In the genomic region with DNA sequence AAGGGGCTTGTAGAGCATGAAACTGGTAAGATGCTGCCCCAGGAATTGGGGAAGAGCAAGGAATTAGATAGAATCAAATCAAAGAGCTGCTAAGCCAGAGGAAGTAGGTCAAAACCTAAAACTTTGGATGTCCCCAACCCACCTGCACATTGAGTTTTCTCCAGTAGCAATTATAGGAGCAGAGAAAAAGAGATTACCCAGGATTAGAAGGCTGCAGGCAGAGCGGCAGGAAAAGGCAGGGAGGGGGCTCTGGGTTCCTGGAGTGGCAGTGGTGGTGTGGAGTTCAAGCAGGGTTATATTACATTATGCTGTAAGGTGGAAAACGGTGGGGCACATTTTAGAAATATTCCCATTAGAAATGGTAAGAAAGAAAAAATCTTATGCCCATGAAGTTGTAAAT, we compare ENCODE assay signal across 24 cellular contexts.
"Had no signal": no experiment of that assay in that cellular context is flagged by ENCODE, and none has a peak within 500 bp of the region (broad histone marks: within the 10 kb centered on the region; RNA-seq: fewer than 3 reads in every experiment).

No MANE protein-coding gene starts in this region.

- H3K27me3 ChIP-seq: neutrophil, right lobe of liver, spleen, stomach had no signal

- H3K27ac Mint-ChIP-seq: endodermal cell; stimulated activated memory B cell treated with anti-CD40 and anti-IgM and Interleukin-4, amounts not matched to agents 10 μg/mL and 1 μg/mL and 100 μg/mL, for 72 hours had no signal

- H3K27me3 Mint-ChIP-seq: naive B cell; stimulated activated memory B cell treated with anti-CD40 and anti-IgM and Interleukin-4, amounts not matched to agents 10 μg/mL and 1 μg/mL and 100 μg/mL, for 72 hours had no signal

- H3K27ac ChIP-seq: foreskin keratinocyte, neutrophil, psoas muscle, right lobe of liver, spleen, stomach had no signal

- H3K36me3 Mint-ChIP-seq: naive B cell; stimulated activated memory B cell treated with anti-CD40 and anti-IgM and Interleukin-4, amounts not matched to agents 10 μg/mL and 1 μg/mL and 100 μg/mL, for 72 hours had no signal

- DNase-seq: dermis blood vessel endothelial cell; effector CD4-positive, alpha-beta T cell; endodermal cell; erythroblast; foreskin keratinocyte; head of caudate nucleus; hippocampal formation; left colon; left ventricle myocardium superior; mesenchymal stem cell; naive B cell; psoas muscle; retina; right lobe of liver; stimulated activated CD4-positive, alpha-beta T cell treated with anti-CD3 and anti-CD28 coated beads, Interleukin-15, amount 100 ng/mL, for 24 hours; stimulated activated CD4-positive, alpha-beta T cell treated with anti-CD3 and anti-CD28 coated beads, Interleukin-1b, Interleukin-23, amount 100 ng/mL, for 48 hours; stimulated activated CD4-positive, alpha-beta T cell treated with anti-CD3 and anti-CD28 coated beads, Interleukin-4, amount 100 ng/mL, for 24 hours; stomach; substantia nigra; trophoblast cell had no signal

- H3K9me3 Mint-ChIP-seq: endodermal cell; naive B cell; nephron; stimulated activated memory B cell treated with anti-CD40 and anti-IgM and Interleukin-4, amounts not matched to agents 10 μg/mL and 1 μg/mL and 100 μg/mL, for 72 hours had no signal

- H3K4me3 Mint-ChIP-seq: endodermal cell; nephron; stimulated activated memory B cell treated with anti-CD40 and anti-IgM and Interleukin-4, amounts not matched to agents 10 μg/mL and 1 μg/mL and 100 μg/mL, for 72 hours had no signal

- ATAC-seq: left colon; left ventricle myocardium superior; psoas muscle; right lobe of liver; stimulated activated memory B cell treated with anti-CD40 and anti-IgM and Interleukin-4, amounts not matched to agents 10 μg/mL and 1 μg/mL and 100 μg/mL, for 72 hours had no signal

- H3K9me3 ChIP-seq: neutrophil, psoas muscle, right lobe of liver, spleen, stomach had no signal
